8 cellular contexts compared by ENCODE assay signal in genomic region chr11:75867778-75868374, GRCh38. TPM values are rescaled to one million over a fixed set of nuclear protein-coding genes. Genes with fewer than 3 reads are reported as not detected.
DNase-seq lines count a peak whose midpoint lies in the region; ATAC-seq and TF ChIP-seq lines count a peak whose summit lies in the region.

No MANE protein-coding gene starts in this region.

- H3K27ac ChIP-seq in MM.1S (ENCODE audit: low read length) (no peak overlapping the region), suprapubic skin (no peak overlapping the region)

- H3K4me3 ChIP-seq in MM.1S (ENCODE audit: low read length) (no peak overlapping the region), suprapubic skin (no peak overlapping the region)

- H4K20me1 ChIP-seq in MM.1S (ENCODE audit: insufficient read depth, low read length), result 0 out of 2 replicates have a peak, but pooled peaks cover 2% of the 10 kb centered on the region

- no peak for TF ChIP-seq POLR2A in suprapubic skin (IDR thresholded peaks at IDR 0.05)

- H2AFZ ChIP-seq in MM.1S (ENCODE audit: low read length), result no peak overlapping the region

- H3K36me3 ChIP-seq in MM.1S (replicated peaks; ENCODE audit: insufficient read depth, low read length), result no peaks in the 10 kb centered on the region
- no peaks in the 10 kb centered on the region for H3K36me3 ChIP-seq in suprapubic skin

- 37% methylated on average over 6 of the region's 6 CpGs for WGBS in suprapubic skin

- H3K4me1 Mint-ChIP-seq in dendritic cell treated with granulocyte-macrophage colony-stimulating factor and Interleukin-4, amounts not matched to agents 40 ng/mL and 50 ng/mL, for 4 days (ENCODE audit: low read depth), result peaks cover 56% of the 10 kb centered on the region

- no peak for ATAC-seq in GM18861 (IDR thresholded peaks at IDR 0.05; ENCODE audit: unreplicated experiment)

- no peaks in the 10 kb centered on the region for H3K27me3 Mint-ChIP-seq in dendritic cell treated with granulocyte-macrophage colony-stimulating factor and Interleukin-4, amounts not matched to agents 40 ng/mL and 50 ng/mL, for 4 days

- H3K27me3 ChIP-seq in MM.1S (replicated peaks; ENCODE audit: insufficient read depth, low read length) (no peaks in the 10 kb centered on the region), suprapubic skin (no peaks in the 10 kb centered on the region)

- intact Hi-C loops in dendritic cell treated with granulocyte-macrophage colony-stimulating factor and Interleukin-4, amounts not matched to agents 40 ng/mL and 50 ng/mL, for 4 days (cut with micrococcal nuclease), result loop anchor here (1.0 to 2.0 kb wide), 2 partner anchors 65 to 145 kb away; no protein-coding TSS in a partner anchor

- H3K4me1 ChIP-seq in MM.1S (ENCODE audit: low read length) (no peaks in the 10 kb centered on the region), suprapubic skin (peaks cover 22% of the 10 kb centered on the region)

- H3K36me3 Mint-ChIP-seq in dendritic cell treated with granulocyte-macrophage colony-stimulating factor and Interleukin-4, amounts not matched to agents 40 ng/mL and 50 ng/mL, for 4 days (ENCODE audit: low read depth), result peaks cover 48% of the 10 kb centered on the region

- H3K27ac Mint-ChIP-seq in dendritic cell treated with granulocyte-macrophage colony-stimulating factor and Interleukin-4, amounts not matched to agents 40 ng/mL and 50 ng/mL, for 4 days, result peak overlapping the region; percentile 11

- H3K9me3 ChIP-seq in MM.1S (replicated peaks; ENCODE audit: insufficient read depth, low read length) (no peaks in the 10 kb centered on the region), suprapubic skin (no peaks in the 10 kb centered on the region)

- peaks cover 3% of the 10 kb centered on the region; the same call in 1 of the 2 replicates for H3K79me2 ChIP-seq in MM.1S (ENCODE audit: low read length)

- TF ChIP-seq CTCF in MM.1S (IDR thresholded peaks at IDR 0.05; ENCODE audit: low read length), result peak; percentile 68
- peak; percentile 52 to 82 for TF ChIP-seq CTCF in suprapubic skin (IDR thresholded peaks at IDR 0.05)

- no peak for TF ChIP-seq EP300 in suprapubic skin (IDR thresholded peaks at IDR 0.05)

- DNase-seq in activated T-cell treated with anti-CD3 and anti-CD28 coated beads for 1 hour (ENCODE audit: low read depth) (peak; percentile 38), MM.1S (peak; percentile 63), T1000 (lab: John Stamatoyannopoulos, UW) (peak; percentile 4), lung microvascular endothelial cell (ENCODE audit: low read depth in 2 of 2) (peak; percentile 66 to 79), suprapubic skin (ENCODE audit: low spot score in 2 of 2) (no peak)
- no peak for DNase-seq in activated T-cell treated with anti-CD3 and anti-CD28 coated beads, Interleukin-2, amount 50 U/mL, for 1 hour

- no peaks in the 10 kb centered on the region for H3K9me2 ChIP-seq in MM.1S (replicated peaks; ENCODE audit: insufficient read depth, low read length)

- no peak overlapping the region for H3K9ac ChIP-seq in MM.1S (ENCODE audit: low read length)

- no peaks in the 10 kb centered on the region for H3F3A ChIP-seq in MM.1S (ENCODE audit: insufficient read depth, low read length)

- no peak overlapping the region for H3K4me2 ChIP-seq in MM.1S (ENCODE audit: low read depth, low read length)

- no peaks in the 10 kb centered on the region for H3K9me3 Mint-ChIP-seq in dendritic cell treated with granulocyte-macrophage colony-stimulating factor and Interleukin-4, amounts not matched to agents 40 ng/mL and 50 ng/mL, for 4 days

- no peak overlapping the region for H3K4me3 Mint-ChIP-seq in dendritic cell treated with granulocyte-macrophage colony-stimulating factor and Interleukin-4, amounts not matched to agents 40 ng/mL and 50 ng/mL, for 4 days

RNA-seq across cellular contexts. Expression of gene UVRAG, which starts 52.9 kb away (rescaled TPM):
- total RNA-seq in lung microvascular endothelial cell (41.0 and 60.7 TPM in 2 replicates), suprapubic skin (10 to 100 TPM; 17.5 to 30.0 (median 22.1) TPM)

Comparison
In these comparisons a context has a peak if more than half of its experiments do, and no peak if none do; other contexts are left out.
1. DNase-seq: peak in activated T-cell treated with anti-CD3 and anti-CD28 coated beads for 1 hour (single experiment), MM.1S (single experiment), T1000 (single experiment) and lung microvascular endothelial cell (2 of 2); none in activated T-cell treated with anti-CD3 and anti-CD28 coated beads, Interleukin-2, amount 50 U/mL, for 1 hour (single experiment) and suprapubic skin (0 of 2).